ENCODE assay signal across 1 cellular context in genomic region chrX:57121162-57121741, GRCh38.
TF ChIP-seq lines count a peak whose summit lies in the region.

SPIN2B (minus strand) TSS chrX:57121548.

TF ChIP-seq in H1, 55 proteins besides CTCF, POLR2A, EP300 and RAD21:
- TF ChIP-seq POLR2AphosphoS5 (IDR thresholded peaks at IDR 0.05; ENCODE audit: low read depth, low read length) (peak; percentile 63; the same call in 1 of the 2 replicates), SAP30 (IDR thresholded peaks at IDR 0.05; ENCODE audit: insufficient read depth, insufficient replicate concordance, low read length) (no peak), TAF1 (IDR thresholded peaks at IDR 0.05; ENCODE audit: low read depth, low read length) (peak; percentile 62; the same call in 1 of the 2 replicates), ASH2L (IDR thresholded peaks at IDR 0.05; ENCODE audit: low read length) (peak; percentile 51)
